Comparison of ENCODE assay signal across 9 cellular contexts in the genomic region with DNA sequence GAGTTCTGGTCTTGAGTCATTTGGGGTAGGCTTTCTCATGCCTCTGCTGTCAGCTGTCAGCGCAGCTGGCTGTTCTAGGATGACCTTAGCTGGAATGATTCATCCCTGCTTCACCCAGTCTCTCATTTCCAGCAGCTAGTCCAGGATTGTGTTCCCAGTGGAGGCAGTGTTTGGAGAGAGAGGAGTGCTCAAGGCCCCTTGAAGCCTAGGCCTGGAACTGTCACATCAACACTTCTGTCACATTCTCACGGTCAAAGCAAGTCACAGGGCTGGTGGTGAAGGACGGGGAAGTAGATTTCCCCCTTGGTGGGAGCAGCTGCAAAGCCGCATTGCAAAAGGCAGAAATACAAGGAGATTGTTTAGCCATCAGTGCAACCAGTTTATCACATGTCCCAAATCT. TPM values are rescaled to one million over a fixed set of nuclear protein-coding genes. Genes with fewer than 3 reads are reported as not detected.
DNase-seq lines count a peak whose midpoint lies in the region; ATAC-seq and TF ChIP-seq lines count a peak whose summit lies in the region.
"Had no signal": no experiment of that assay in that cellular context is flagged by ENCODE, and none has a peak within 500 bp of the region (broad histone marks: within the 10 kb centered on the region; RNA-seq: fewer than 3 reads in every experiment).

No MANE protein-coding gene starts in this region.

- H3K79me2 ChIP-seq in MM.1S (ENCODE audit: low read length), result no peaks in the 10 kb centered on the region

- H3K4me2 ChIP-seq in MM.1S (ENCODE audit: low read depth, low read length), result no peak overlapping the region

- H3K4me1 ChIP-seq in A673 (ENCODE audit: insufficient read depth, low read length, poor library complexity, severe bottlenecking) (peaks cover 41% of the 10 kb centered on the region), colonic mucosa (no peaks in the 10 kb centered on the region), MM.1S (ENCODE audit: low read length) (no peaks in the 10 kb centered on the region)

- DNase-seq in A673 (ENCODE audit: low spot score) (no peak), Kasumi-1 (lab: John Stamatoyannopoulos, UW) (peak; percentile 45 to 60), colonic mucosa (no peak), lung microvascular endothelial cell (ENCODE audit: low read depth in 2 of 2) (peak; percentile 67 to 92), NCI-H510A treated with DMSO at 0.1 percent for 48 hours (lab: John Stamatoyannopoulos, UW) (no peak), MM.1S (no peak), NCI-H1092 (lab: John Stamatoyannopoulos, UW) (no peak)
- DNase-seq: CD8-positive, alpha-beta T cell had no signal

- no peak for ATAC-seq in GM21737 (IDR thresholded peaks at IDR 0.05; ENCODE audit: unreplicated experiment)
- ATAC-seq: CD8-positive, alpha-beta T cell had no signal

- no TSS peak for BruUV-seq in A673 (replicated peaks; lab: Mats Ljungman, UMichigan)

- H3K27me3 ChIP-seq in A673 (replicated peaks; ENCODE audit: insufficient read depth, low read depth, low read length, poor library complexity) (no peaks in the 10 kb centered on the region), colonic mucosa (no peaks in the 10 kb centered on the region), MM.1S (replicated peaks; ENCODE audit: insufficient read depth, low read length) (no peaks in the 10 kb centered on the region)

- peak overlapping the region; percentile 53 for H3K27ac ChIP-seq in A673 (ENCODE audit: low read depth, low read length, poor library complexity, severe bottlenecking)
- H3K27ac ChIP-seq in colonic mucosa, result peak overlapping the region; percentile 17
- no peak overlapping the region for H3K27ac ChIP-seq in MM.1S (ENCODE audit: low read length)

- no peaks in the 10 kb centered on the region for H3K9me2 ChIP-seq in MM.1S (replicated peaks; ENCODE audit: insufficient read depth, low read length)

- H2AFZ ChIP-seq in MM.1S (ENCODE audit: low read length), result no peak overlapping the region

- H3K9me3 ChIP-seq in A673 (ENCODE audit: low read depth, low read length, poor library complexity, severe bottlenecking) (no peaks in the 10 kb centered on the region), colonic mucosa (no peaks in the 10 kb centered on the region), MM.1S (replicated peaks; ENCODE audit: insufficient read depth, low read length) (no peaks in the 10 kb centered on the region)

- H3K4me3 ChIP-seq in A673 (ENCODE audit: low read depth, low read length, poor library complexity, severe bottlenecking), result no peak overlapping the region
- H3K4me3 ChIP-seq in colonic mucosa, result no peak overlapping the region
- H3K4me3 ChIP-seq in MM.1S (ENCODE audit: low read length), result no peak overlapping the region

- H3K36me3 ChIP-seq in A673 (ENCODE audit: insufficient read depth, low read length, poor library complexity, severe bottlenecking) (no peaks in the 10 kb centered on the region), colonic mucosa (no peaks in the 10 kb centered on the region), MM.1S (replicated peaks; ENCODE audit: insufficient read depth, low read length) (no peaks in the 10 kb centered on the region)

- TF ChIP-seq CTCF in A673 (conservative IDR thresholded peaks at IDR 0.05; ENCODE audit: low read depth, low read length) (no peak), colonic mucosa (IDR thresholded peaks at IDR 0.05) (no peak), MM.1S (IDR thresholded peaks at IDR 0.05; ENCODE audit: low read length) (no peak)

- CTCF ChIA-PET in A673 (lab: Charles Lee), result interaction anchor here (0.7 to 0.9 kb wide), 2 partner anchors 17 to 279 kb away, joined by 3 to 5 read pairs; no protein-coding TSS in a partner anchor

- intact Hi-C loops in A673 (cut with micrococcal nuclease; ENCODE audit: unreplicated experiment) (no loop called here), colonic mucosa (cut with DNase I) (no loop called here)

- no peaks in the 10 kb centered on the region for H4K20me1 ChIP-seq in MM.1S (ENCODE audit: insufficient read depth, low read length)

- POLR2A ChIA-PET in A673 (lab: Charles Lee; ENCODE audit: low non-redundant PET), result no interaction called here

- H3F3A ChIP-seq in MM.1S (ENCODE audit: insufficient read depth, low read length), result no peaks in the 10 kb centered on the region

- no peak overlapping the region for H3K9ac ChIP-seq in colonic mucosa (ENCODE audit: low read depth in 2 of 2, low read length in 2 of 2)
- H3K9ac ChIP-seq in MM.1S (ENCODE audit: low read length), result no peak overlapping the region

RNA-seq across cellular contexts. Expression of gene TPT1, which starts 15.2 kb away (rescaled TPM):
- 1,957 and 1,963 TPM in 2 replicates for total RNA-seq in A673 (2021)
- total RNA-seq in colonic mucosa, result 1,000 to 10,000 TPM; 2,667 to 4,562 TPM
- total RNA-seq in lung microvascular endothelial cell, result 1,418 and 2,740 TPM in 2 replicates

Comparison
In these comparisons a context has a peak if more than half of its experiments do, and no peak if none do; other contexts are left out.
1. DNase-seq: peak in Kasumi-1 (2 of 2) and lung microvascular endothelial cell (2 of 2); none in A673 (single experiment), colonic mucosa (single experiment), NCI-H510A treated with DMSO at 0.1 percent for 48 hours (single experiment), MM.1S (single experiment) and NCI-H1092 (single experiment).